Comparison of ENCODE assay signal across 8 cellular contexts in the genomic region with DNA sequence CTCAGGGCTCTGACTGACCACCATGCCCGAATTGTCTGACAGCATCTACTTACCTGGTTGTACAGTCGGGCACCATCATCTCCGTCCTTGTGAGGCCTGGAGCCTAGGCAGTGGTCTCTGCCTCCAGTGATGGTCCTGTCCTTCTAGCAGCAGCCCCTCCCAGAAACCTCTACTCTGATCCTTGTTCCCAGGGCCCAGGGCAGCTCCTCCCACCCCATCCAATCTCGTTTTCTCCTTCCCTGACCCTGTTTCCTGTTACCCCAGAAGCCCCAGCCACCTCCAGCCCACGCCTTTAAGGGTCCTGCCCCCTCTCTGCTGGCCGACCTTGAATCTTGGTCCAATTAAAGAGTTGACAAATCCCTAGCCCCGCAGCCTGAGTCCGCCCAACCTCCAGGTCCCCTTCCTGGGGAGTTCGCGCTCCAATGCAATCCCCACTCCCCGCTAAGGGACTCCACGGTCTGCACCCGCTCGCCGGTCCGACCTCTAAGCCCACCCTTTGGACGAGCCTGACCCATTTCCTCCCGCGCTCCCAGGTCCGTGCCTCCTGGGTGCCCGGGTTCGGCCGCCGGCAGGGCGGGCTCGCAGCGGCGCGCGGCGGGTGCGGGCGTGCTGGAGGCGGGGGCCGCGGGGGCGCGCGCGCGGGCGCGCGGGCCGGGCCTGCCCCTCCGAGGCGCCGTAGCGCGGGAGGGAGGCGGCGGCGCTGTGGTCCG. TPM values are rescaled to one million over a fixed set of nuclear protein-coding genes. Genes with fewer than 3 reads are reported as not detected.
DNase-seq lines count a peak whose midpoint lies in the region; ATAC-seq and TF ChIP-seq lines count a peak whose summit lies in the region.

A gene with protein sequence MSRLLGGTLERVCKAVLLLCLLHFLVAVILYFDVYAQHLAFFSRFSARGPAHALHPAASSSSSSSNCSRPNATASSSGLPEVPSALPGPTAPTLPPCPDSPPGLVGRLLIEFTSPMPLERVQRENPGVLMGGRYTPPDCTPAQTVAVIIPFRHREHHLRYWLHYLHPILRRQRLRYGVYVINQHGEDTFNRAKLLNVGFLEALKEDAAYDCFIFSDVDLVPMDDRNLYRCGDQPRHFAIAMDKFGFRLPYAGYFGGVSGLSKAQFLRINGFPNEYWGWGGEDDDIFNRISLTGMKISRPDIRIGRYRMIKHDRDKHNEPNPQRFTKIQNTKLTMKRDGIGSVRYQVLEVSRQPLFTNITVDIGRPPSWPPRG (plus strand): TSS at position 660 of the 710 bp plus-strand sequence. CDS start 1,951 bp downstream, outside the sequence.

- H2BK15ac ChIP-seq in H9 (ENCODE audit: low read depth, low read length) = no peak within 1 kb of the TSS

- no peak within 1 kb of the TSS for H4K8ac ChIP-seq in H9 (replicated peaks; ENCODE audit: insufficient read length, low read depth, low read length)

- no peak within 1 kb of the TSS for H2AK5ac ChIP-seq in H9 (ENCODE audit: insufficient read length, low read length)

- H3K9me3 ChIP-seq in BLaER1 (no peaks in the 10 kb centered on the region), H9 (ENCODE audit: control insufficient read depth, low read depth, low read length) (no peaks in the 10 kb centered on the region), SJCRH30 (replicated peaks) (no peaks in the 10 kb centered on the region), iPS-20b (ENCODE audit: insufficient read depth, low read depth, low read length) (no peaks in the 10 kb centered on the region)

- no TSS peak for BruUV-seq in MCF 10A (replicated peaks; lab: Mats Ljungman, UMichigan)

- H3K4me3 Mint-ChIP-seq in H9 = peak within 1 kb of the TSS; percentile 89 to 95
- peak within 1 kb of the TSS; percentile 94 for H3K4me3 Mint-ChIP-seq in MCF 10A (ENCODE audit: unreplicated experiment)

- H3K4me1 ChIP-seq in BLaER1 (peaks cover 61% of the 10 kb centered on the region), H9 (ENCODE audit: insufficient read depth, low read length) (peaks cover 8% of the 10 kb centered on the region; the same call in 1 of the 2 replicates), SJCRH30 (peaks cover 7% of the 10 kb centered on the region; the same call in 1 of the 2 replicates), iPS-20b (ENCODE audit: insufficient read depth, low read length) (peaks cover 7% of the 10 kb centered on the region; the same call in 1 of the 2 replicates)

- H3K27ac ChIP-seq in BLaER1 (peak within 1 kb of the TSS; percentile 93), H9 (ENCODE audit: insufficient read length, low read depth, low read length) (no peak within 1 kb of the TSS), SJCRH30 (peak within 1 kb of the TSS; percentile 53), iPS-20b (ENCODE audit: low read length) (no peak within 1 kb of the TSS)

- H3K27ac Mint-ChIP-seq in H9 (peak within 1 kb of the TSS; percentile 34 to 96 (median 94); a peak in 6 of 7 replicates), MCF 10A (ENCODE audit: low read depth, unreplicated experiment) (no peak within 1 kb of the TSS)

- H3K23me2 ChIP-seq in H9 (ENCODE audit: insufficient read length, low read depth, low read length, poor library complexity, severe bottlenecking) = peaks cover 23% of the 10 kb centered on the region

- H3K36me3 Mint-ChIP-seq in H9 (ENCODE audit: insufficient read depth in 1 of 3, low read depth in 3 of 3) (peaks cover 22 to 49% (median 44%) of the 10 kb centered on the region in 3 experiments; a peak in 6 of 7 replicates), MCF 10A (ENCODE audit: insufficient read depth, unreplicated experiment) (peaks cover 36% of the 10 kb centered on the region)

- no peak within 1 kb of the TSS for H2BK120ac ChIP-seq in H9 (ENCODE audit: low read depth, low read length, poor library complexity, severe bottlenecking)

- H3T11ph ChIP-seq in H9 (ENCODE audit: low read length) = no peak within 1 kb of the TSS

- H3K27me3 ChIP-seq in BLaER1 = no peaks in the 10 kb centered on the region
- no peaks in the 10 kb centered on the region for H3K27me3 ChIP-seq in H9 (ENCODE audit: insufficient read depth, low read length)
- H3K27me3 ChIP-seq in SJCRH30 = no peaks in the 10 kb centered on the region
- no peaks in the 10 kb centered on the region for H3K27me3 ChIP-seq in iPS-20b (ENCODE audit: insufficient read depth, low read length)

- H3K9me3 Mint-ChIP-seq in H9 (no peaks in the 10 kb centered on the region; a peak in 1 of 5 replicates), MCF 10A (ENCODE audit: unreplicated experiment) (no peaks in the 10 kb centered on the region)

- H3K56ac ChIP-seq in H9 (ENCODE audit: insufficient read length, low read depth, low read length) = no peak within 1 kb of the TSS

- POLR2A ChIA-PET in MCF 10A (lab: Yijun Ruan, JAX) = interaction anchor here (0.9 to 1.0 kb wide), 2 partner anchors 12 to 195 kb away, joined by 3 to 4 read pairs; no protein-coding TSS in a partner anchor

- H3K4me3 ChIP-seq in BLaER1 (peak within 1 kb of the TSS; percentile 86), SJCRH30 (peak within 1 kb of the TSS; percentile 80), iPS-20b (ENCODE audit: low read length) (peak within 1 kb of the TSS; percentile 90), skeletal muscle cell (ENCODE audit: low read depth, low read length) (peak within 1 kb of the TSS; percentile 62)

- H2BK20ac ChIP-seq in H9 (ENCODE audit: low read depth, low read length, poor library complexity, severe bottlenecking) = no peak within 1 kb of the TSS

- CTCF ChIA-PET in MCF 10A (lab: Yijun Ruan, JAX) = interaction anchor here (0.7 to 0.9 kb wide), 2 partner anchors 200 to 449 kb away, joined by 3 to 4 read pairs; no protein-coding TSS in a partner anchor

- H3K18ac ChIP-seq in H9 (ENCODE audit: insufficient read length, low read depth, low read length) = peak within 1 kb of the TSS; percentile 1

- H3K27me3 Mint-ChIP-seq in H9 (ENCODE audit: low read depth) (no peaks in the 10 kb centered on the region), MCF 10A (ENCODE audit: insufficient read depth, unreplicated experiment) (no peaks in the 10 kb centered on the region)

- no peak within 1 kb of the TSS for H3K23ac ChIP-seq in H9 (ENCODE audit: insufficient read length, low read depth, low read length)

- peaks cover 6% of the 10 kb centered on the region for H3K79me1 ChIP-seq in H9 (ENCODE audit: insufficient read depth, low read depth, low read length, poor library complexity, severe bottlenecking)

- H3K4me2 ChIP-seq in BLaER1 (peak within 1 kb of the TSS; percentile 94), H9 (ENCODE audit: insufficient read depth, insufficient read length, low read length) (peak within 1 kb of the TSS; percentile 62)

- H4K20me1 ChIP-seq in BLaER1 (peaks cover 74% of the 10 kb centered on the region), H9 (ENCODE audit: control insufficient read depth, insufficient read depth, insufficient read length) (no peaks in the 10 kb centered on the region)

- no peak within 1 kb of the TSS for H4K91ac ChIP-seq in H9 (ENCODE audit: insufficient read length, low read depth, low read length)

- no peak for ATAC-seq in HG02610 (IDR thresholded peaks at IDR 0.05; ENCODE audit: unreplicated experiment)

- no peak within 1 kb of the TSS for H2BK5ac ChIP-seq in H9 (ENCODE audit: insufficient read length, low read length)

- DNase-seq in H9 (peak; percentile 68), SJCRH30 (peak; percentile 49 to 66), MCF 10A (ENCODE audit: unreplicated experiment) (peak; percentile 33), skeletal muscle cell (ENCODE audit: low read depth) (no peak), NK-92 (lab: John Stamatoyannopoulos, UW; ENCODE audit: unreplicated experiment) (no peak)

- peaks cover 3% of the 10 kb centered on the region; the same call in 1 of the 2 replicates for H3K79me2 ChIP-seq in H9 (ENCODE audit: insufficient read depth, low read length)

- TF ChIP-seq CTCF in H9 (conservative IDR thresholded peaks at IDR 0.05) (no peak), MCF 10A (IDR thresholded peaks at IDR 0.05; ENCODE audit: unreplicated experiment) (no peak)

- intact Hi-C loops in MCF 10A (cut with micrococcal nuclease) = loop anchor here (5.0 kb wide), 1 partner anchor 451 kb away; no protein-coding TSS in a partner anchor

- H3K36me3 ChIP-seq in BLaER1 = peaks cover 53% of the 10 kb centered on the region
- H3K36me3 ChIP-seq in SJCRH30 = peaks cover 12% of the 10 kb centered on the region
- peaks cover 35% of the 10 kb centered on the region for H3K36me3 ChIP-seq in iPS-20b (ENCODE audit: insufficient read depth, low read depth, low read length)

- no CpG with 5 or more reads among the region's 54 CpGs for WGBS in H9 (ENCODE audit: extremely low coverage, insufficient read length, low lambda C conversion rate)

- H3K4me1 Mint-ChIP-seq in H9 = peaks cover 31 to 36% of the 10 kb centered on the region in 2 experiments
- peaks cover 63% of the 10 kb centered on the region for H3K4me1 Mint-ChIP-seq in MCF 10A (ENCODE audit: insufficient read depth, unreplicated experiment)

- H3K14ac ChIP-seq in H9 (ENCODE audit: insufficient read depth, low read length) = peak within 1 kb of the TSS; percentile 80

- no peak within 1 kb of the TSS for H3K4ac ChIP-seq in H9 (ENCODE audit: low read depth, low read length)

- peak within 1 kb of the TSS; percentile 90 for H3K9ac ChIP-seq in BLaER1
- H3K9ac ChIP-seq in H9 (ENCODE audit: extremely low read depth, insufficient read length, low read length) = peak within 1 kb of the TSS; percentile 44
- peak within 1 kb of the TSS; percentile 89 for H3K9ac ChIP-seq in iPS-20b (ENCODE audit: low read depth, low read length)

- H2BK12ac ChIP-seq in H9 (ENCODE audit: insufficient read length, low read depth, low read length) = no peak within 1 kb of the TSS

- H2AFZ ChIP-seq in H9 (ENCODE audit: low read length) = no peak within 1 kb of the TSS

- H4K5ac ChIP-seq in H9 (ENCODE audit: insufficient read length, low read depth, low read length) = no peak within 1 kb of the TSS

RNA-seq across cellular contexts. Expression of the gene that starts here (rescaled TPM):
- total RNA-seq in H9 (2021) (70.9 and 74.0 TPM in 2 replicates), MCF 10A (2022) (56.3 and 68.4 TPM in 2 replicates)
- total RNA-seq in SJCRH30 (2014; rRNA removed; shearing (Covaris generic)) = 65.9 and 67.4 TPM in 2 replicates

Comparison
In these comparisons a context has a peak if more than half of its experiments do, and no peak if none do; other contexts are left out.
1. H3K27ac ChIP-seq: peak in BLaER1 (single experiment) and SJCRH30 (single experiment); none in H9 (single experiment) and iPS-20b (single experiment).
2. DNase-seq: peak in H9 (single experiment), SJCRH30 (2 of 2) and MCF 10A (single experiment); none in skeletal muscle cell (single experiment) and NK-92 (single experiment).
3. Peak in every context shown above with its lines, with median percentiles within 50 percentile points of each other: H3K4me3 ChIP-seq and H3K9ac ChIP-seq.